ENCODE assay signal across 8 cellular contexts in genomic region chr1:110207831-110208230, GRCh38. TPM values are rescaled to one million over a fixed set of nuclear protein-coding genes. Genes with fewer than 3 reads are reported as not detected.
DNase-seq lines count a peak whose midpoint lies in the region; ATAC-seq, FAIRE-seq and TF ChIP-seq lines count a peak whose summit lies in the region.

No MANE protein-coding gene starts in this region.

- peaks cover 47 to 48% (median 48%) of the 10 kb centered on the region in 3 donors for H3K4me1 Mint-ChIP-seq in T-cell
- peaks cover 42% of the 10 kb centered on the region for H3K4me1 Mint-ChIP-seq in activated naive CD8-positive, alpha-beta T cell treated with anti-CD3 and anti-CD28 coated beads, Interleukin-2, amount 50 U/mL, for 24 hours

- intact Hi-C loops in left ventricle myocardium inferior (cut with micrococcal nuclease), result loop anchor here (2.0 to 5.0 kb wide), 2 partner anchors 103 to 254 kb away; no protein-coding TSS in a partner anchor

- CTCF ChIA-PET in T-cell (lab: Charles Lee), result interaction anchor here (0.5 to 10.0 kb wide), 28 partner anchors 11 to 1515 kb away, joined by 3 to 181 read pairs (median 6); partner anchors contain the start of genes PRPF38B (in 1 of the 2) and RBM15 (in 1 of the 2)

- H3K4me3 ChIP-seq in left ventricle myocardium inferior (no peak overlapping the region), small intestine (ENCODE audit: low read depth in 1 of 2, low read length in 2 of 2) (no peak overlapping the region)

- TF ChIP-seq CTCF in LNCAP (IDR thresholded peaks at IDR 0.05) (peak; percentile 92), left ventricle myocardium inferior (IDR thresholded peaks at IDR 0.05; ENCODE audit: borderline replicate concordance) (peak; percentile 93)

- DNase-seq in DMS53 treated with DMSO at 0.1 percent for 48 hours (lab: John Stamatoyannopoulos, UW; ENCODE audit: unreplicated experiment) (peak; percentile 23), T-cell (peak; percentile 55 to 84 (median 74)), left ventricle myocardium inferior (peak; percentile 65), small intestine (peak; percentile 54)
- peak; percentile 83 for DNase-seq in activated naive CD8-positive, alpha-beta T cell treated with anti-CD3 and anti-CD28 coated beads, Interleukin-2, amount 50 U/mL, for 24 hours

- no peaks in the 10 kb centered on the region for H3K9me3 Mint-ChIP-seq in T-cell
- no peaks in the 10 kb centered on the region for H3K9me3 Mint-ChIP-seq in activated naive CD8-positive, alpha-beta T cell treated with anti-CD3 and anti-CD28 coated beads, Interleukin-2, amount 50 U/mL, for 24 hours

- 20 to 24% (median 23%) methylated on average over 4 to 5 of the region's 5 CpGs for WGBS in small intestine, 3 donors

- peak overlapping the region in 2 of 3 donors; percentile 17 to 37 for H3K4me3 Mint-ChIP-seq in T-cell
- H3K4me3 Mint-ChIP-seq in activated naive CD8-positive, alpha-beta T cell treated with anti-CD3 and anti-CD28 coated beads, Interleukin-2, amount 50 U/mL, for 24 hours, result no peak overlapping the region

- POLR2A ChIA-PET in T-cell (lab: Charles Lee), result no interaction called here

- peaks cover 14% of the 10 kb centered on the region for H3K27me3 ChIP-seq in left ventricle myocardium inferior (ENCODE audit: low read depth)
- H3K27me3 ChIP-seq in small intestine (ENCODE audit: control insufficient read depth in 2 of 2, insufficient read depth in 2 of 2, low read length in 2 of 2), result peaks cover 0 to 7% of the 10 kb centered on the region in 2 donors

- no peak for FAIRE-seq in small intestine (lab: Jason Lieb, UNC)

- H3K9me3 ChIP-seq in left ventricle myocardium inferior (replicated peaks), result no peaks in the 10 kb centered on the region
- no peaks in the 10 kb centered on the region for H3K9me3 ChIP-seq in small intestine (ENCODE audit: control insufficient read depth, low read depth)

- H3K27ac Mint-ChIP-seq in T-cell, result peak overlapping the region; percentile 79 to 86
- H3K27ac Mint-ChIP-seq in activated naive CD8-positive, alpha-beta T cell treated with anti-CD3 and anti-CD28 coated beads, Interleukin-2, amount 50 U/mL, for 24 hours, result peak overlapping the region; percentile 57

- no peaks in the 10 kb centered on the region for H3K27me3 Mint-ChIP-seq in T-cell
- H3K27me3 Mint-ChIP-seq in activated naive CD8-positive, alpha-beta T cell treated with anti-CD3 and anti-CD28 coated beads, Interleukin-2, amount 50 U/mL, for 24 hours, result peaks cover 2% of the 10 kb centered on the region

- H3K36me3 ChIP-seq in left ventricle myocardium inferior, result no peaks in the 10 kb centered on the region
- H3K36me3 ChIP-seq in small intestine (ENCODE audit: control insufficient read depth in 2 of 2, insufficient read depth in 2 of 2, low read length in 2 of 2), result no peaks in the 10 kb centered on the region

- H3K36me3 Mint-ChIP-seq in T-cell, result no peaks in the 10 kb centered on the region
- H3K36me3 Mint-ChIP-seq in activated naive CD8-positive, alpha-beta T cell treated with anti-CD3 and anti-CD28 coated beads, Interleukin-2, amount 50 U/mL, for 24 hours (ENCODE audit: low read depth), result no peaks in the 10 kb centered on the region

- H3K4me1 ChIP-seq in left ventricle myocardium inferior (peaks cover 34% of the 10 kb centered on the region), small intestine (ENCODE audit: control insufficient read depth in 2 of 2, insufficient read depth in 1 of 2, low read depth in 1 of 2, low read length in 1 of 2) (peaks cover 0 to 2% of the 10 kb centered on the region in 2 donors)

- no peak overlapping the region for H3K27ac ChIP-seq in left ventricle myocardium inferior (replicated peaks)
- no peak overlapping the region for H3K27ac ChIP-seq in small intestine (ENCODE audit: low read depth in 1 of 2, low read length in 1 of 2)

- ATAC-seq in T-cell (replicated peaks in 1 of 4) (peak; percentile 18 to 31 (median 20)), GM18870 (IDR thresholded peaks at IDR 0.05; ENCODE audit: unreplicated experiment) (no peak), GM21619 (IDR thresholded peaks at IDR 0.05; ENCODE audit: unreplicated experiment) (no peak)
- peak; percentile 22 for ATAC-seq in activated naive CD8-positive, alpha-beta T cell treated with anti-CD3 and anti-CD28 coated beads, Interleukin-2, amount 50 U/mL, for 24 hours

RNA-seq across cellular contexts. Expression of gene KCNC4, which starts 2.3 kb away (rescaled TPM):
- total RNA-seq in T-cell, result 10 to 100 TPM; 11.0 to 19.4 (median 15.0) TPM
- 6.1 TPM for total RNA-seq in left ventricle myocardium inferior
- 1 to 10 TPM in 1 of 3 donors, under 1 TPM in 2; under 0.01 to 3.7 (median 0.67) TPM for polyA plus RNA-seq in small intestine

RNA-seq across cellular contexts. Expression of gene SLC6A17, which starts 57.5 kb away (rescaled TPM):
- not detected for total RNA-seq in T-cell
- total RNA-seq in left ventricle myocardium inferior, result not detected
- polyA plus RNA-seq in small intestine, result under 1 TPM in 1 of 3 donors, not detected in 2; 0.49 TPM

Comparison
In these comparisons a context has a peak if more than half of its experiments do, and no peak if none do; other contexts are left out.
1. DNase-seq: peak in every context shown above with its lines; median percentile 83 in activated naive CD8-positive, alpha-beta T cell treated with anti-CD3 and anti-CD28 coated beads, Interleukin-2, amount 50 U/mL, for 24 hours; 74 in T-cell; 65 in left ventricle myocardium inferior; 54 in small intestine; 23 in DMS53 treated with DMSO at 0.1 percent for 48 hours.
2. ATAC-seq: peak in T-cell (4 of 4) and activated naive CD8-positive, alpha-beta T cell treated with anti-CD3 and anti-CD28 coated beads, Interleukin-2, amount 50 U/mL, for 24 hours (single experiment); none in GM18870 (single experiment) and GM21619 (single experiment).